Comparison of ENCODE assay signal across 8 cellular contexts in the genomic region with DNA sequence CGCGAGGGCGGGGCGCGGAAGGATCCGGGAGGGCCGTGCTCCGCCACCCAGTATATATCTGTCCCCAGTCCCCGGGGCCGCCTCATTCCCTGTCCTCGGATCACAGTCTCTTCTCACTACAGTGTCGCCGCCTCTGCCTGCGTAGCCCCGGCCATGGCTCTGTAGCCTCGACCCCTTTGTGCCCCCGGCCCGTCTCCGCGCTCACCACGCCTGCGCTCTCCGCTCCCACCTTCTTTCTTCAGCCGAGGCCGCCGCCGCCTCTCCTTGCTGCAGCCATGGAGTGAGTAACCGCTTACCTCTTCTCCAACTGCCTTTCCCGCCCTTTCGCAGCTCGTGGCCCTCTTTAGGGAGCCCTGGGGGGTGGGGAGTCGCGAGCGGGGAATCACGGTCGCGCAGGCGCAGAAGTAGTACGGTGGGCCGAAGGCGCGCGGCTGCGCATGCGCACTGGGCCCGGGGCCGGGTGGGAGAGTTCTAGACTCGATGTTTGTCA. TPM values are rescaled to one million over a fixed set of nuclear protein-coding genes. Genes with fewer than 3 reads are reported as not detected.
DNase-seq lines count a peak whose midpoint lies in the region; ATAC-seq and TF ChIP-seq lines count a peak whose summit lies in the region.

ATF5 (plus strand) TSS at position 85 of the 490 bp plus-strand sequence. CDS start 1,646 bp downstream, outside the sequence.
A gene with protein sequence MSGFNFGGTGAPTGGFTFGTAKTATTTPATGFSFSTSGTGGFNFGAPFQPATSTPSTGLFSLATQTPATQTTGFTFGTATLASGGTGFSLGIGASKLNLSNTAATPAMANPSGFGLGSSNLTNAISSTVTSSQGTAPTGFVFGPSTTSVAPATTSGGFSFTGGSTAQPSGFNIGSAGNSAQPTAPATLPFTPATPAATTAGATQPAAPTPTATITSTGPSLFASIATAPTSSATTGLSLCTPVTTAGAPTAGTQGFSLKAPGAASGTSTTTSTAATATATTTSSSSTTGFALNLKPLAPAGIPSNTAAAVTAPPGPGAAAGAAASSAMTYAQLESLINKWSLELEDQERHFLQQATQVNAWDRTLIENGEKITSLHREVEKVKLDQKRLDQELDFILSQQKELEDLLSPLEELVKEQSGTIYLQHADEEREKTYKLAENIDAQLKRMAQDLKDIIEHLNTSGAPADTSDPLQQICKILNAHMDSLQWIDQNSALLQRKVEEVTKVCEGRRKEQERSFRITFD (minus strand): TSS at position 384 of the 490 bp plus-strand sequence. CDS start 19,697 bp downstream, outside the sequence.

- peak; percentile 93 for DNase-seq in NCI-H1092 treated with DMSO at 0.1 percent for 48 hours (lab: John Stamatoyannopoulos, UW)
- peak; percentile 98 for DNase-seq in activated naive CD8-positive, alpha-beta T cell treated with anti-CD3 and anti-CD28 coated beads, Interleukin-2, amount 10 ng/mL, durations not matched to agents 7 days and 5 days
- peak; percentile 95 for DNase-seq in Right ventricle myocardium inferior (ENCODE audit: missing footprints)
- peak; percentile 68 to 77 for DNase-seq in trophoblast cell
- DNase-seq in transverse colon: peak; percentile 90

- peaks cover 44% of the 10 kb centered on the region for H3K4me1 Mint-ChIP-seq in activated naive CD8-positive, alpha-beta T cell treated with anti-CD3 and anti-CD28 coated beads, Interleukin-2, amount 10 ng/mL, durations not matched to agents 7 days and 5 days

- peaks cover 3% of the 10 kb centered on the region for H3K9me3 Mint-ChIP-seq in activated naive CD8-positive, alpha-beta T cell treated with anti-CD3 and anti-CD28 coated beads, Interleukin-2, amount 10 ng/mL, durations not matched to agents 7 days and 5 days

- peak within 1 kb of the TSS; percentile 95 for H2AK5ac ChIP-seq in trophoblast cell (ENCODE audit: low read length)

- H4K20me1 ChIP-seq in SU-DHL-6 (ENCODE audit: low read depth, low read length): peaks cover 13% of the 10 kb centered on the region; the same call in 1 of the 2 replicates

- peak within 1 kb of the TSS; percentile 96 for H3K4ac ChIP-seq in trophoblast cell (ENCODE audit: low read depth, low read length)

- H2BK120ac ChIP-seq in trophoblast cell (ENCODE audit: insufficient read depth, low read length, poor library complexity): peak within 1 kb of the TSS; percentile 92

- no peak within 1 kb of the TSS for H3K23ac ChIP-seq in trophoblast cell (ENCODE audit: low read length)

- peak within 1 kb of the TSS; percentile 97 for H4K8ac ChIP-seq in trophoblast cell (ENCODE audit: low read depth, low read length)

- H3K36me3 ChIP-seq in SU-DHL-6 (ENCODE audit: low read length) (peaks cover 24% of the 10 kb centered on the region), trophoblast cell (ENCODE audit: control insufficient read depth in 1 of 2, insufficient read depth in 2 of 2, low read length in 2 of 2) (peaks cover 25% of the 10 kb centered on the region in 2 experiments), transverse colon (no peaks in the 10 kb centered on the region)

- peak within 1 kb of the TSS; percentile 97 for H3K14ac ChIP-seq in trophoblast cell (ENCODE audit: low read length)

- H4K91ac ChIP-seq in trophoblast cell (ENCODE audit: low read depth, low read length): peak within 1 kb of the TSS; percentile 98

- TF ChIP-seq CTCF in SU-DHL-6 (IDR thresholded peaks at IDR 0.05; ENCODE audit: insufficient read depth, low read length, poor library complexity, severe bottlenecking): no peak
- no peak for TF ChIP-seq CTCF in transverse colon (IDR thresholded peaks at IDR 0.05)

- no CpG with 5 or more reads among the region's 48 CpGs for WGBS in trophoblast cell (ENCODE audit: extremely low coverage, insufficient coverage, insufficient read length)
- 0 to 4% methylated on average over 5 to 46 of the region's 48 CpGs for WGBS in transverse colon (ENCODE audit: low coverage in 1 of 2), 2 donors

- peaks cover 31% of the 10 kb centered on the region for H3K36me3 Mint-ChIP-seq in activated naive CD8-positive, alpha-beta T cell treated with anti-CD3 and anti-CD28 coated beads, Interleukin-2, amount 10 ng/mL, durations not matched to agents 7 days and 5 days

- no peaks in the 10 kb centered on the region for H3K27me3 Mint-ChIP-seq in activated naive CD8-positive, alpha-beta T cell treated with anti-CD3 and anti-CD28 coated beads, Interleukin-2, amount 10 ng/mL, durations not matched to agents 7 days and 5 days

- H3K4me3 ChIP-seq in SU-DHL-6 (ENCODE audit: insufficient read depth, low read length, poor library complexity, severe bottlenecking) (peak within 1 kb of the TSS; percentile 65), trophoblast cell (ENCODE audit: low read depth, low read length) (peak within 1 kb of the TSS; percentile 90), transverse colon (peak within 1 kb of the TSS; percentile 88 to 99 (median 94))

- H3K4me3 Mint-ChIP-seq in activated naive CD8-positive, alpha-beta T cell treated with anti-CD3 and anti-CD28 coated beads, Interleukin-2, amount 10 ng/mL, durations not matched to agents 7 days and 5 days: peak within 1 kb of the TSS; percentile 99

- ATAC-seq in HG02610 (IDR thresholded peaks at IDR 0.05; ENCODE audit: unreplicated experiment): peak; percentile 55
- ATAC-seq in activated naive CD8-positive, alpha-beta T cell treated with anti-CD3 and anti-CD28 coated beads, Interleukin-2, amount 10 ng/mL, durations not matched to agents 7 days and 5 days (ENCODE audit: low read depth): peak; percentile 59
- peak; percentile 81 for ATAC-seq in Right ventricle myocardium inferior

- POLR2A ChIA-PET in activated naive CD8-positive, alpha-beta T cell treated with anti-CD3 and anti-CD28 coated beads, Interleukin-2, amount 10 ng/mL, durations not matched to agents 7 days and 5 days (lab: Charles Lee): interaction anchor here (0.6 to 2.8 kb wide), 22 partner anchors 11 to 876 kb away, joined by 3 to 20 read pairs (median 6); partner anchors contain the start of genes AKT1S1, AP2A1, IL4I1 and PTOV1

- H3K18ac ChIP-seq in trophoblast cell (ENCODE audit: low read length): peak within 1 kb of the TSS; percentile 99

- H3K79me1 ChIP-seq in trophoblast cell (ENCODE audit: low read length): peaks cover 11% of the 10 kb centered on the region

- TF ChIP-seq POLR2A in GM10847 (IDR thresholded peaks at IDR 0.05; ENCODE audit: extremely low read depth, insufficient read length) (peak; percentile 94), transverse colon (IDR thresholded peaks at IDR 0.05) (no peak)

- H3K27me3 ChIP-seq in SU-DHL-6 (ENCODE audit: low read length) (no peaks in the 10 kb centered on the region), trophoblast cell (ENCODE audit: insufficient read depth, low read length) (no peaks in the 10 kb centered on the region), transverse colon (no peaks in the 10 kb centered on the region)

- H3K4me1 ChIP-seq in trophoblast cell (ENCODE audit: control insufficient read depth in 1 of 2, insufficient read depth in 2 of 2, low read length in 2 of 2) (peaks cover 6 to 8% of the 10 kb centered on the region in 2 experiments), transverse colon (peaks cover 6 to 22% (median 14%) of the 10 kb centered on the region in 4 donors)

- in situ Hi-C loops in transverse colon (cut with MboI; ENCODE audit: low pct_ligation_motif_present in 1 of 4, low pct_unique_long_range_greater_than_20kb in 1 of 4, low sequenced_read_pairs in 3 of 4): no loop called here

- no peaks in the 10 kb centered on the region for H3K9me3 ChIP-seq in SU-DHL-6 (ENCODE audit: insufficient read depth, low read length)
- peaks cover 3% of the 10 kb centered on the region for H3K9me3 ChIP-seq in trophoblast cell (ENCODE audit: insufficient read depth, low read depth, low read length)
- H3K9me3 ChIP-seq in transverse colon: no peaks in the 10 kb centered on the region

- H3K27ac ChIP-seq in SU-DHL-6 (ENCODE audit: low read depth, low read length) (peak within 1 kb of the TSS; percentile 91), trophoblast cell (ENCODE audit: low read depth, low read length) (peak within 1 kb of the TSS; percentile 90), transverse colon (peak within 1 kb of the TSS; percentile 94 to 99 (median 96))

- intact Hi-C loops in Right ventricle myocardium inferior (cut with DNase I): no loop called here
- intact Hi-C loops in transverse colon (cut with DNase I; ENCODE audit: low total_unique reads): no loop called here

- peaks cover 36% of the 10 kb centered on the region for H3F3A ChIP-seq in SU-DHL-6 (ENCODE audit: insufficient read depth)

- H3K79me2 ChIP-seq in SU-DHL-6 (ENCODE audit: insufficient read depth, low read length): peaks cover 68% of the 10 kb centered on the region
- peaks cover 15% of the 10 kb centered on the region for H3K79me2 ChIP-seq in trophoblast cell (ENCODE audit: control insufficient read depth, insufficient read depth, low read length, poor library complexity)

- no peak within 1 kb of the TSS for H2BK12ac ChIP-seq in trophoblast cell (ENCODE audit: low read length)

- peak within 1 kb of the TSS; percentile 98 for H3K9ac ChIP-seq in SU-DHL-6 (ENCODE audit: low read length)
- peak within 1 kb of the TSS; percentile 92 for H3K9ac ChIP-seq in trophoblast cell (ENCODE audit: low read length)

- no peaks in the 10 kb centered on the region for H3K9me2 ChIP-seq in SU-DHL-6 (replicated peaks; ENCODE audit: insufficient read depth, low read length)

- no peak for TF ChIP-seq EP300 in transverse colon (IDR thresholded peaks at IDR 0.05; ENCODE audit: low read depth)

- peak within 1 kb of the TSS; percentile 95 for H2BK5ac ChIP-seq in trophoblast cell (ENCODE audit: low read depth, low read length, poor library complexity)

- H3K4me2 ChIP-seq in SU-DHL-6 (ENCODE audit: low read depth, low read length, poor library complexity, severe bottlenecking) (peak within 1 kb of the TSS; percentile 79), trophoblast cell (ENCODE audit: low read length) (peak within 1 kb of the TSS; percentile 85)

- peak within 1 kb of the TSS; percentile 98 for H3K27ac Mint-ChIP-seq in activated naive CD8-positive, alpha-beta T cell treated with anti-CD3 and anti-CD28 coated beads, Interleukin-2, amount 10 ng/mL, durations not matched to agents 7 days and 5 days

- peak within 1 kb of the TSS; percentile 99 for H4K12ac ChIP-seq in trophoblast cell (ENCODE audit: low read depth, low read length)

- H2AFZ ChIP-seq in SU-DHL-6 (ENCODE audit: low read depth, low read length, severe bottlenecking) (peak within 1 kb of the TSS; percentile 25), trophoblast cell (ENCODE audit: insufficient read depth, low read length, poor library complexity) (peak within 1 kb of the TSS; percentile 95)

RNA-seq across cellular contexts. Expression of gene ATF5, which starts in this region (rescaled TPM):
- total RNA-seq in activated naive CD8-positive, alpha-beta T cell treated with anti-CD3 and anti-CD28 coated beads, Interleukin-2, amount 10 ng/mL, durations not matched to agents 7 days and 5 days: 1 to 10 TPM; 6.9 TPM
- total RNA-seq in Right ventricle myocardium inferior: 10.4 TPM
- 17.8 and 18.2 TPM in 2 replicates for polyA plus RNA-seq in trophoblast cell (2013)
- total RNA-seq in transverse colon: 10 to 100 TPM in 1 of 4 donors, 1 to 10 TPM in 3; 2.6 to 10.5 (median 5.4) TPM

RNA-seq across cellular contexts. Expression of the second gene that starts in this region (rescaled TPM):
- total RNA-seq in activated naive CD8-positive, alpha-beta T cell treated with anti-CD3 and anti-CD28 coated beads, Interleukin-2, amount 10 ng/mL, durations not matched to agents 7 days and 5 days: 100 to 1,000 TPM in 1 of 2 experiments, 10 to 100 TPM in 1; 94.2 to 105 TPM
- total RNA-seq in Right ventricle myocardium inferior (30.4 TPM), transverse colon (100 to 1,000 TPM in 1 of 4 donors, 10 to 100 TPM in 3; 30.3 to 136 (median 32.6) TPM)
- 57.3 and 59.2 TPM in 2 replicates for polyA plus RNA-seq in trophoblast cell (2013)

Comparison
In these comparisons a context has a peak if more than half of its experiments do, and no peak if none do; other contexts are left out.
1. Peak in every context shown above with its lines: DNase-seq, ATAC-seq, H3K4me3 ChIP-seq and H3K27ac ChIP-seq.